28 cellular contexts compared by ENCODE assay signal in the genomic region with DNA sequence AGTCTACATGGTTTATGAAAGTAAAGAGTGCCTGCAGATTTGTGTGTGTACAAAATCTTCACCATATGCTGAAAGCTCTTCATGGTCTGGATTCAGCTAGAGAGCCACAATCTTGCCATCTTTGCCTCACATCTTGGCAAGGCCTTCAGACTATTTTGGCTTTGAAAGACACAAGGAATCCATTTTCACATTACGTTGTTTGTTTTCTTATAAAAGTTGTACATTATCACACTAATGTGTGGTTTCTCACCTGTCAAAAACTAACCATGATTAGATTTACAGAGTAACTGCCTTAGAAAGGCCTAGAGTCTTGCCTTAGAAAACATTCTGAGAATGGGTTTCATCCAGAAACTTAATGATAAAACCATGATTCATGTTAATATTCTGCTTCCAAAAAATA.
"Had no signal": no experiment of that assay in that cellular context is flagged by ENCODE, and none has a peak within 500 bp of the region (broad histone marks: within the 10 kb centered on the region; RNA-seq: fewer than 3 reads in every experiment).

No MANE protein-coding gene starts in this region.

- H3K27ac ChIP-seq: ascending aorta, coronary artery had no signal

- H3K27me3 ChIP-seq: ascending aorta had no signal

- H3K36me3 ChIP-seq: ascending aorta had no signal

- DNase-seq: activated B cell treated with CpG ODN at 0.5 μM for 24 hours; activated CD4-positive, alpha-beta memory T cell treated with anti-CD3 and anti-CD28 coated beads for 36 hours; activated CD4-positive, alpha-beta T cell treated with anti-CD3 and anti-CD28 coated beads for 1 hour; activated CD4-positive, alpha-beta T cell treated with anti-CD3 and anti-CD28 coated beads, Interleukin-2, amount 10 ng/mL, durations not matched to agents 7 days and 5 days; activated CD8-positive, alpha-beta memory T cell treated with anti-CD3 and anti-CD28 coated beads for 24 hours; activated effector memory CD4-positive, alpha-beta T cell treated with anti-CD3 and anti-CD28 coated beads, Interleukin-2, amount 50 U/mL, for 16 hours; activated naive CD4-positive, alpha-beta T cell treated with Interleukin-2 at 50 U/mL for 16 hours; activated naive CD8-positive, alpha-beta T cell treated with anti-CD3 and anti-CD28 coated beads, Interleukin-2, amount 50 U/mL, for 24 hours; activated T-cell treated with anti-CD3 and anti-CD28 coated beads, Interleukin-2, amount 50 U/mL, for 4 hours; amniotic stem cell; central memory CD4-positive, alpha-beta T cell; NCI-H1092; NCI-H1417; NCI-H1930; NCI-H2171; NCI-H345; NCI-H510A treated with DMSO at 0.1 percent for 48 hours; NCI-H69; NK-92 treated with Interleukin-12 subunit alpha and Interleukin-12 subunit beta, amount 100 ng/mL, for 24 hours; OCI-M1; RPMI8226; T-helper 17 cell; T-helper 9 cell had no signal

- H3K4me3 ChIP-seq: ascending aorta, coronary artery had no signal

- H3K4me1 ChIP-seq: ascending aorta had no signal

- ATAC-seq: activated naive CD4-positive, alpha-beta T cell treated with anti-CD3 and anti-CD28 coated beads, Interleukin-2, amount 50 U/mL, for 72 hours; activated naive CD8-positive, alpha-beta T cell treated with anti-CD3 and anti-CD28 coated beads, Interleukin-2, amount 50 U/mL, for 24 hours; activated T-cell treated with anti-CD3 and anti-CD28 coated beads, Interleukin-2, amount 50 U/mL, for 4 hours; Panc1; Right ventricle myocardium inferior; T-helper 17 cell had no signal

- H3K9me3 ChIP-seq: ascending aorta had no signal
